17 cellular contexts compared by ENCODE assay signal in the genomic region with DNA sequence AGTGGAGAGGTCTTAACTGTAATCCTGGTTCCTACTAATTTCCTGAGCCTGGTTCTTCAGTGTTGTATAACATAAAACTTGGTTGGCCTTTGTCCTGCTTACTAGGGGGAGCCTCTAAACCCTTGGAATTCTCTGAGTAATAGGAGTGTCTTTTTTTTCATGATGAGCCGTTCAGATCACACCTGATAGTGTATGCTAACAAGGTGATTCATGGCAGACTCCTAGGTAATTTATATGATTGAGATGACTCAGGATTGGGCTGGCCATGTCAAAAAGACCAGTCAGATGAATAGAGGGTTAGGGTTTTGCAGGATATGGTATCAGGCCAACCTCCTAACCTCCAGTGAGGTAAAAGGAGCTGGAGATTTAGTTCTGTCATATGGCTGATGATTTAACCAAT.
DNase-seq lines count a peak whose midpoint lies in the region; ATAC-seq, FAIRE-seq and TF ChIP-seq lines count a peak whose summit lies in the region.
"Had no signal": no experiment of that assay in that cellular context is flagged by ENCODE, and none has a peak within 500 bp of the region (broad histone marks: within the 10 kb centered on the region; RNA-seq: fewer than 3 reads in every experiment).

No MANE protein-coding gene starts in this region.

- peak; percentile 88 for FAIRE-seq in keratinocyte (lab: Jason Lieb, UNC)

- CTCF ChIA-PET in PC-9 (lab: Charles Lee): no interaction called here

- POLR2A ChIA-PET in PC-9 (lab: Charles Lee; ENCODE audit: unreplicated experiment): interaction anchor here (0.7 kb wide), 1 partner anchor 222 kb away, joined by 3 read pairs; no protein-coding TSS in a partner anchor

- whole genome bisulfite sequencing in GM23248 (ENCODE audit: low coverage in 1 of 2, low lambda C conversion rate in 2 of 2, missing lambda C conversion rate in 2 of 2), 2 experiments: 0 to 7% methylated on average over 1 of the region's 1 CpG

- in situ Hi-C loops in GM23248 (cut with MboI): no loop called here

- H3K4me1 ChIP-seq in GM23248 (ENCODE audit: insufficient read depth) (peaks cover 20% of the 10 kb centered on the region), RWPE2 (ENCODE audit: insufficient read depth, poor library complexity, severe bottlenecking) (no peaks in the 10 kb centered on the region), keratinocyte (ENCODE audit: control insufficient read depth, extremely low read depth, insufficient read depth, low read length) (peaks cover 11% of the 10 kb centered on the region), PC-9 (replicated peaks; ENCODE audit: insufficient read depth) (no peaks in the 10 kb centered on the region)

- H2AFZ ChIP-seq in GM23248 (no peak overlapping the region), keratinocyte (ENCODE audit: control insufficient read depth, low read length) (peak overlapping the region; percentile 14), PC-9 (no peak overlapping the region)

- H3K79me2 ChIP-seq in GM23248 (ENCODE audit: insufficient read depth) (no peaks in the 10 kb centered on the region), keratinocyte (ENCODE audit: control insufficient read depth, insufficient read depth, low read length) (no peaks in the 10 kb centered on the region), PC-9 (ENCODE audit: low read depth) (no peaks in the 10 kb centered on the region)

- TF ChIP-seq CTCF in RWPE2 (IDR thresholded peaks at IDR 0.05; ENCODE audit: poor library complexity, severe bottlenecking): no peak
- no peak for TF ChIP-seq CTCF in keratinocyte (optimal IDR thresholded peaks at IDR 0.05 in 1 of 3, IDR thresholded peaks at IDR 0.05 in 1 of 3, conservative IDR thresholded peaks at IDR 0.05 in 1 of 3; ENCODE audit: extremely low read depth in 1 of 3, insufficient read depth in 2 of 3, low read length in 3 of 3)
- no peak for TF ChIP-seq CTCF in PC-9 (conservative IDR thresholded peaks at IDR 0.05)

- H3K9me3 ChIP-seq in GM23248 (ENCODE audit: low read depth) (peaks cover 3% of the 10 kb centered on the region), RWPE2 (ENCODE audit: severe bottlenecking) (no peaks in the 10 kb centered on the region), keratinocyte (ENCODE audit: control insufficient read depth, low read depth, low read length) (no peaks in the 10 kb centered on the region), PC-9 (ENCODE audit: insufficient read depth, low read depth) (no peaks in the 10 kb centered on the region)

- dilution Hi-C loops in keratinocyte (cut with MboI; ENCODE audit: extremely low pct_ligation_motif_present, low sequenced_read_pairs): no loop called here

- peak; percentile 94 for ATAC-seq in RWPE2 (ENCODE audit: low read depth)

- no peaks in the 10 kb centered on the region; the same call in 1 of the 2 replicates for H3K36me3 ChIP-seq in GM23248 (ENCODE audit: low read depth)
- H3K36me3 ChIP-seq in RWPE2 (ENCODE audit: low read depth): no peaks in the 10 kb centered on the region
- no peaks in the 10 kb centered on the region for H3K36me3 ChIP-seq in keratinocyte (ENCODE audit: control insufficient read depth in 2 of 2, extremely low read depth in 1 of 2, insufficient read depth in 2 of 2, low read length in 2 of 2)
- H3K36me3 ChIP-seq in PC-9 (ENCODE audit: low read depth): no peaks in the 10 kb centered on the region
- H3K36me3 ChIP-seq: SJCRH30 had no signal

- DNase-seq in A172 (ENCODE audit: low spot score) (peak; percentile 8), GM23248 (peak; percentile 10), RWPE2 (ENCODE audit: low spot score) (no peak), keratinocyte (ENCODE audit: low read depth, low spot score) (peak; percentile 63), PC-9 (no peak), nucleus accumbens (lab: John Stamatoyannopoulos, UW) (no peak), ureter (ENCODE audit: low spot score) (no peak), NK-92 (lab: John Stamatoyannopoulos, UW; ENCODE audit: unreplicated experiment) (no peak)
- DNase-seq: CD4-positive, alpha-beta T cell; DMS79; GF-D8; GOT3; NCI-H187 treated with DMSO at 0.1 percent for 48 hours; NCI-H2171; NCI-H510A treated with DMSO at 0.1 percent for 48 hours; SJCRH30 had no signal

- H3K27ac ChIP-seq in GM23248 (no peak overlapping the region), RWPE2 (ENCODE audit: poor library complexity, severe bottlenecking) (no peak overlapping the region), keratinocyte (ENCODE audit: control insufficient read depth, insufficient read depth, low read length) (peak overlapping the region; percentile 45), PC-9 (no peak overlapping the region)
- H3K27ac ChIP-seq: KMS-11, SJCRH30 had no signal

- no peak overlapping the region for H3K4me3 ChIP-seq in GM23248
- H3K4me3 ChIP-seq in RWPE2 (ENCODE audit: severe bottlenecking): no peak overlapping the region
- H3K4me3 ChIP-seq in keratinocyte (ENCODE audit: control insufficient read depth in 2 of 3, extremely low read depth in 1 of 3, insufficient read depth in 2 of 3, low read depth in 1 of 3, low read length in 3 of 3): no peak overlapping the region
- no peak overlapping the region for H3K4me3 ChIP-seq in PC-9
- H3K4me3 ChIP-seq: SJCRH30 had no signal

- H3K4me2 ChIP-seq in GM23248 (ENCODE audit: unreplicated experiment) (no peak overlapping the region), keratinocyte (ENCODE audit: control insufficient read depth, extremely low read depth, insufficient read depth, low read depth, low read length) (no peak overlapping the region), PC-9 (no peak overlapping the region)
- H3K4me2 ChIP-seq: KMS-11 had no signal

- peaks cover 10% of the 10 kb centered on the region; the same call in 1 of the 2 replicates for H3F3A ChIP-seq in GM23248 (ENCODE audit: insufficient read depth)
- no peaks in the 10 kb centered on the region for H3F3A ChIP-seq in PC-9 (ENCODE audit: insufficient read depth, low read depth)

- H3K27me3 ChIP-seq in GM23248 (replicated peaks; ENCODE audit: insufficient read depth): no peaks in the 10 kb centered on the region
- no peaks in the 10 kb centered on the region for H3K27me3 ChIP-seq in RWPE2 (ENCODE audit: insufficient read depth, poor library complexity, severe bottlenecking)
- H3K27me3 ChIP-seq in keratinocyte (ENCODE audit: control insufficient read depth, extremely low read depth, insufficient read depth, low read length): no peaks in the 10 kb centered on the region
- no peaks in the 10 kb centered on the region for H3K27me3 ChIP-seq in PC-9 (ENCODE audit: insufficient read depth, low read depth)
- H3K27me3 ChIP-seq: SJCRH30 had no signal

- H3K9ac ChIP-seq in GM23248 (no peak overlapping the region), keratinocyte (ENCODE audit: control insufficient read depth, extremely low read depth, insufficient read depth, low read length) (no peak overlapping the region)
- H3K9ac ChIP-seq: KMS-11 had no signal

- no peaks in the 10 kb centered on the region for H3K9me2 ChIP-seq in GM23248 (ENCODE audit: insufficient read depth)
- no peaks in the 10 kb centered on the region for H3K9me2 ChIP-seq in PC-9 (ENCODE audit: insufficient read depth)

- intact Hi-C loops in PC-9 (cut with micrococcal nuclease; ENCODE audit: unreplicated experiment): no loop called here

- no peaks in the 10 kb centered on the region for H4K20me1 ChIP-seq in GM23248 (ENCODE audit: insufficient read depth)
- no peaks in the 10 kb centered on the region for H4K20me1 ChIP-seq in keratinocyte (ENCODE audit: control insufficient read depth, extremely low read depth, insufficient read depth, low read length)
- no peaks in the 10 kb centered on the region for H4K20me1 ChIP-seq in PC-9 (ENCODE audit: insufficient read depth)

- BruUV-seq in PC-9 (replicated peaks; lab: Mats Ljungman, UMichigan): no TSS peak

- no peaks in the 10 kb centered on the region for H3K9me1 ChIP-seq in keratinocyte (ENCODE audit: control insufficient read depth, extremely low read depth, insufficient read depth, low read length)

Comparison
In these comparisons a context has a peak if more than half of its experiments do, and no peak if none do; other contexts are left out.
1. DNase-seq: peak in A172 (single experiment), GM23248 (single experiment) and keratinocyte (single experiment); none in RWPE2 (single experiment), PC-9 (0 of 2), nucleus accumbens (0 of 56), ureter (single experiment) and NK-92 (single experiment).